Comparison of ENCODE assay signal across 28 cellular contexts in the genomic region with DNA sequence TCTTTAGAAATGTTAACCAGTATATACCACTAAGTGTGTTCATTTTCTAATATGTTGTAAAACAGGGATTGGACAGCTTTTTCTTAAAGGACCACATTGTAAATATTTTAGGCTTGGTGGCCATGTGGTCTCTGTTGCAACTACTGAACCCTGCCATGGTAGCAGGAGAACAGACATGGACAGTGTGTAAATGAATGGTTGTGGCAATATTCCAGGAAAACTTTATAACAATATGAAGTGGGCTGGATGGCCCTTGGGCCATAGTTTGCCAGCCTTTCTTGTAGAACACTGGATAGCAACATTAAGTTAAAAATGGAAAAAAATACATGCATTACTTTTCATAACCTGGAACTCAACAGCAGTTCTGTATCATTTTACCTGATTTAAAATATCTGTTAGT.
"Had no signal": no experiment of that assay in that cellular context is flagged by ENCODE, and none has a peak within 500 bp of the region (broad histone marks: within the 10 kb centered on the region; RNA-seq: fewer than 3 reads in every experiment).

No MANE protein-coding gene starts in this region.

- FAIRE-seq: keratinocyte, urothelium cell line had no signal

- H3K4me3 Mint-ChIP-seq: naive thymus-derived CD8-positive, alpha-beta T cell; nephron; neural crest cell; stimulated activated naive B cell treated with anti-CD40 and anti-IgM and Interleukin-4, amounts not matched to agents 10 μg/mL and 1 μg/mL and 100 μg/mL, for 72 hours had no signal

- H3K4me1 ChIP-seq: lower lobe of right lung, right lobe of liver, tibial artery, upper lobe of right lung had no signal

- H3K27me3 Mint-ChIP-seq: naive thymus-derived CD8-positive, alpha-beta T cell; progenitor cell of endocrine pancreas; stimulated activated naive B cell treated with anti-CD40 and anti-IgM and Interleukin-4, amounts not matched to agents 10 μg/mL and 1 μg/mL and 100 μg/mL, for 72 hours had no signal

- H3K9me3 ChIP-seq: ovary, suprapubic skin, thoracic aorta, upper lobe of right lung had no signal

- H3K27ac Mint-ChIP-seq: nephron; progenitor cell of endocrine pancreas; stimulated activated naive B cell treated with anti-CD40 and anti-IgM and Interleukin-4, amounts not matched to agents 10 μg/mL and 1 μg/mL and 100 μg/mL, for 72 hours had no signal

- H3K27ac ChIP-seq: lower lobe of right lung, ovary, right atrium auricular region, right lobe of liver, stomach, suprapubic skin, thoracic aorta, tibial artery, upper lobe of right lung had no signal

- H3K4me3 ChIP-seq: lower lobe of right lung, ovary, right atrium auricular region, right lobe of liver, stomach, suprapubic skin, thoracic aorta, tibial artery, upper lobe of right lung had no signal

- DNase-seq: hippocampal formation; kidney glomerular epithelial cell; left cardiac atrium; lower lobe of right lung; mammary epithelial cell; mesenchymal stem cell; naive thymus-derived CD8-positive, alpha-beta T cell; ovary; right lobe of liver; stimulated activated CD4-positive, alpha-beta T cell treated with anti-CD3 and anti-CD28 coated beads, Interleukin-12 subunit alpha, Interleukin-12 subunit beta, amount 100 ng/mL, for 4 hours; stimulated activated CD4-positive, alpha-beta T cell treated with anti-CD3 and anti-CD28 coated beads, Interleukin-15, amount 100 ng/mL, for 24 hours; stimulated activated CD4-positive, alpha-beta T cell treated with anti-CD3 and anti-CD28 coated beads, Interleukin-2, amount 100 ng/mL, for 24 hours; stimulated activated CD4-positive, alpha-beta T cell treated with anti-CD3 and anti-CD28 coated beads, Interleukin-4, amount 100 ng/mL, for 1 hour; stimulated activated naive B cell treated with anti-CD40 and anti-IgM and Interleukin-4, amounts not matched to agents 10 μg/mL and 1 μg/mL and 100 μg/mL, for 72 hours; stimulated activated naive CD8-positive, alpha-beta T cell treated with anti-CD3 and anti-CD28 coated beads, Interleukin-15, Interleukin-2, amounts not matched to agents 100 U/mL and 50 U/mL, for 24 hours; stomach; tibial artery; trophoblast cell; upper lobe of right lung had no signal

- H3K36me3 ChIP-seq: ovary, thoracic aorta had no signal

- ATAC-seq: left lobe of liver; lower lobe of right lung; naive thymus-derived CD8-positive, alpha-beta T cell; stimulated activated naive B cell treated with anti-CD40 and anti-IgM and Interleukin-4, amounts not matched to agents 10 μg/mL and 1 μg/mL and 100 μg/mL, for 72 hours; stimulated activated naive CD8-positive, alpha-beta T cell treated with anti-CD3 and anti-CD28 coated beads, Interleukin-15, Interleukin-2, amounts not matched to agents 100 U/mL and 50 U/mL, for 24 hours; upper lobe of right lung had no signal

- H3K27me3 ChIP-seq: ovary, right atrium auricular region, right lobe of liver, stomach, suprapubic skin, tibial artery, upper lobe of right lung had no signal

- H3K4me1 Mint-ChIP-seq: nephron had no signal
